14 cellular contexts compared by ENCODE assay signal in the genomic region with DNA sequence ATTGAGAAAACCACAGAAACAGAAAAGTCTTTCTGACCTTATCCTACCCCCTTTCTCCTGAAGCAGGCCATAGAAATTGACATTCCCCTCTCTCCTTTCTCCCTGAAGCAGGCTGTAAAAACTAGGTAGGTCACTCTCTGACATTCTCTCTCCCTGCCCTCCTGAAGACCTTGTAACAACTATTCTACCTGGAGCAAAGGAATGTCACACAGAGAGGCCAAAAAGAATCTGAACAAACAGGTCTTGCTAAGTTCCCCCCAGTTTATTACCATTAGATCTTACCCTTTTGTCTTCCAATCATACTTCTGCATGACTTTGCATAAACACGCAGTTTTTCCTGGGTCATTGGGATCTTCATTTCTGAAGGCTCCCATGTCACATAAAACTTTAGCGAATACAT.
DNase-seq lines count a peak whose midpoint lies in the region; ATAC-seq and TF ChIP-seq lines count a peak whose summit lies in the region.
"Had no signal": no experiment of that assay in that cellular context is flagged by ENCODE, and none has a peak within 500 bp of the region (broad histone marks: within the 10 kb centered on the region; RNA-seq: fewer than 3 reads in every experiment).

No MANE protein-coding gene starts in this region.

- H3K4me1 Mint-ChIP-seq in nephron progenitor cell: no peaks in the 10 kb centered on the region

- H3K4me2 ChIP-seq in DND-41 (ENCODE audit: insufficient read depth, low read length) (0 out of 2 replicates have a peak overlapping the region, but pooled peaks have one; percentile 4), KMS-11 (peak overlapping the region; percentile 31; the same call in 1 of the 2 replicates), hepatocyte (no peak overlapping the region)

- H3K4me1 ChIP-seq in DND-41 (ENCODE audit: insufficient read depth, low read length) (peaks cover 35% of the 10 kb centered on the region), KMS-11 (ENCODE audit: low read depth, poor library complexity, severe bottlenecking) (peaks cover 30% of the 10 kb centered on the region), hepatocyte (ENCODE audit: insufficient read depth) (peaks cover 5% of the 10 kb centered on the region), ascending aorta (no peaks in the 10 kb centered on the region)
- H3K4me1 ChIP-seq: Peyer's patch had no signal

- H3K36me3 Mint-ChIP-seq in nephron progenitor cell (ENCODE audit: low read depth): no peaks in the 10 kb centered on the region

- H2AFZ ChIP-seq in DND-41 (ENCODE audit: low read depth, low read length) (peak overlapping the region; percentile 47; the same call in 1 of the 2 replicates), KMS-11 (ENCODE audit: low read depth) (no peak overlapping the region), hepatocyte (no peak overlapping the region)

- peaks cover 3% of the 10 kb centered on the region for H3K27me3 Mint-ChIP-seq in nephron progenitor cell (ENCODE audit: low read depth, poor library complexity)

- H3K4me3 ChIP-seq in DND-41 (ENCODE audit: low read depth in 1 of 2, low read length in 2 of 2) (no peak overlapping the region), KMS-11 (IDR thresholded peaks at IDR 0.05; ENCODE audit: insufficient read depth, low read depth, low read length) (no peak overlapping the region), hepatocyte (no peak overlapping the region), ascending aorta (no peak overlapping the region)
- H3K4me3 ChIP-seq: K562, Peyer's patch had no signal

- TF ChIP-seq CTCF in DND-41 (IDR thresholded peaks at IDR 0.05; ENCODE audit: borderline replicate concordance, extremely low read depth, low read length, poor library complexity, severe bottlenecking) (no peak), KMS-11 (conservative IDR thresholded peaks at IDR 0.05; ENCODE audit: low read depth, low read length) (no peak), hepatocyte (IDR thresholded peaks at IDR 0.05; ENCODE audit: poor library complexity) (no peak), nephron progenitor cell (IDR thresholded peaks at IDR 0.05) (no peak), ascending aorta (IDR thresholded peaks at IDR 0.05) (no peak)

- H3K4me3 Mint-ChIP-seq in nephron progenitor cell: no peak overlapping the region

- intact Hi-C loops in ascending aorta (cut with DNase I): no loop called here

- no peaks in the 10 kb centered on the region for H3K27me3 ChIP-seq in DND-41 (ENCODE audit: insufficient read depth, low read length, poor library complexity)
- no peaks in the 10 kb centered on the region for H3K27me3 ChIP-seq in KMS-11 (ENCODE audit: insufficient read depth, low read depth)
- H3K27me3 ChIP-seq in hepatocyte: no peaks in the 10 kb centered on the region
- H3K27me3 ChIP-seq in ascending aorta: no peaks in the 10 kb centered on the region
- H3K27me3 ChIP-seq: Peyer's patch had no signal

- H3K9me2 ChIP-seq in hepatocyte (replicated peaks; ENCODE audit: insufficient read depth): no peaks in the 10 kb centered on the region

- peak overlapping the region; percentile 77 for H3K27ac ChIP-seq in DND-41 (ENCODE audit: low read length)
- H3K27ac ChIP-seq in KMS-11: no peak overlapping the region
- peak overlapping the region; percentile 42 for H3K27ac ChIP-seq in hepatocyte
- no peak overlapping the region for H3K27ac ChIP-seq in ascending aorta
- H3K27ac ChIP-seq: Peyer's patch had no signal

- H3K27ac Mint-ChIP-seq in nephron progenitor cell: peak overlapping the region; percentile 41

- H3K9ac ChIP-seq in DND-41 (ENCODE audit: low read depth, low read length): peak overlapping the region; percentile 27; the same call in 1 of the 2 replicates
- no peak overlapping the region for H3K9ac ChIP-seq in KMS-11

- H3K9me3 Mint-ChIP-seq in nephron progenitor cell: peaks cover 3% of the 10 kb centered on the region

- no peaks in the 10 kb centered on the region for H3K36me3 ChIP-seq in DND-41 (ENCODE audit: insufficient read depth, low read length)
- H3K36me3 ChIP-seq in KMS-11 (ENCODE audit: insufficient read depth): no peaks in the 10 kb centered on the region
- H3K36me3 ChIP-seq in hepatocyte (replicated peaks; ENCODE audit: insufficient read depth, low read depth): no peaks in the 10 kb centered on the region
- H3K36me3 ChIP-seq in ascending aorta: no peaks in the 10 kb centered on the region
- H3K36me3 ChIP-seq: Peyer's patch had no signal

- 85% methylated on average over 2 of the region's 2 CpGs for WGBS in hepatocyte (ENCODE audit: low lambda C conversion rate, missing lambda C conversion rate)

- H3K9me3 ChIP-seq in DND-41 (ENCODE audit: insufficient read depth, low read length, severe bottlenecking) (no peaks in the 10 kb centered on the region), hepatocyte (ENCODE audit: low read depth) (no peaks in the 10 kb centered on the region), ascending aorta (no peaks in the 10 kb centered on the region)
- H3K9me3 ChIP-seq: Peyer's patch had no signal

- DNase-seq in DND-41 (peak; percentile 22), hepatocyte (ENCODE audit: low spot score) (no peak), nephron progenitor cell (no peak), ascending aorta (ENCODE audit: low spot score in 2 of 2) (no peak), NCI-H1092 treated with DMSO at 0.1 percent for 48 hours (lab: John Stamatoyannopoulos, UW) (no peak), GOT3 (lab: John Stamatoyannopoulos, UW) (no peak)
- DNase-seq: DMS153, NCI-H1092, NCI-H1694 treated with DMSO at 0.1 percent for 48 hours, Peyer's patch, Right ventricle myocardium superior had no signal

- ATAC-seq in DND-41 (ENCODE audit: insufficient read depth, low read depth) (peak; percentile 27; the same call in 2 of the 3 replicates), GM21717 (IDR thresholded peaks at IDR 0.05; ENCODE audit: unreplicated experiment) (no peak)
- ATAC-seq: K562 had no signal

- H4K20me1 ChIP-seq in DND-41 (ENCODE audit: insufficient read depth, low read length) (no peaks in the 10 kb centered on the region), KMS-11 (ENCODE audit: insufficient read depth) (no peaks in the 10 kb centered on the region), hepatocyte (ENCODE audit: insufficient read depth, poor library complexity, severe bottlenecking) (no peaks in the 10 kb centered on the region)

- no peaks in the 10 kb centered on the region for H3K79me2 ChIP-seq in DND-41 (ENCODE audit: insufficient read depth, low read length)
- no peaks in the 10 kb centered on the region for H3K79me2 ChIP-seq in KMS-11 (ENCODE audit: insufficient read depth, low read depth)
- H3K79me2 ChIP-seq in hepatocyte: no peaks in the 10 kb centered on the region

Comparison
In these comparisons a context has a peak if more than half of its experiments do, and no peak if none do; other contexts are left out.
1. H3K27ac ChIP-seq: peak in DND-41 (single experiment) and hepatocyte (single experiment); none in KMS-11 (single experiment) and ascending aorta (0 of 2).